1 cellular context compared by ENCODE assay signal in genomic region chr11:8729837-8730696, GRCh38.
TF ChIP-seq lines count a peak whose summit lies in the region.

No MANE protein-coding gene starts in this region.

TF ChIP-seq in IMR-90, 13 proteins besides CTCF, POLR2A, EP300 and RAD21:
- TF ChIP-seq MAFK (IDR thresholded peaks at IDR 0.05; ENCODE audit: low read depth, low read length): no peak
- TF ChIP-seq FOS (IDR thresholded peaks at IDR 0.05; ENCODE audit: low read depth, low read length): no peak
- no peak for TF ChIP-seq NFE2L2 (IDR thresholded peaks at IDR 0.05; ENCODE audit: low read depth, low read length)
- no peak for TF ChIP-seq BHLHE40 (IDR thresholded peaks at IDR 0.05; ENCODE audit: low read depth, low read length)
- TF ChIP-seq MXI1 (IDR thresholded peaks at IDR 0.05; ENCODE audit: borderline replicate concordance, low read depth, low read length): no peak
- TF ChIP-seq RCOR1 (IDR thresholded peaks at IDR 0.05; ENCODE audit: insufficient replicate concordance, low read length): no peak
- no peak for TF ChIP-seq RFX5 (IDR thresholded peaks at IDR 0.05; ENCODE audit: low read depth, low read length)
- no peak for TF ChIP-seq USF2 (IDR thresholded peaks at IDR 0.05; ENCODE audit: low read depth, low read length)
- TF ChIP-seq SMC3 (IDR thresholded peaks at IDR 0.05; ENCODE audit: low read depth, low read length): no peak
- no peak for TF ChIP-seq MAZ (IDR thresholded peaks at IDR 0.05; ENCODE audit: borderline replicate concordance, low read depth, low read length)
- TF ChIP-seq CEBPB (IDR thresholded peaks at IDR 0.05; ENCODE audit: low read depth, low read length): no peak
- no peak for TF ChIP-seq CHD1 (IDR thresholded peaks at IDR 0.05; ENCODE audit: low read depth, low read length)
- TF ChIP-seq ELK1 (IDR thresholded peaks at IDR 0.05; ENCODE audit: borderline replicate concordance, low read depth, low read length): no peak
TF ChIP-seq in IMR-90: peak in this region for 0.
